In the genomic region with DNA sequence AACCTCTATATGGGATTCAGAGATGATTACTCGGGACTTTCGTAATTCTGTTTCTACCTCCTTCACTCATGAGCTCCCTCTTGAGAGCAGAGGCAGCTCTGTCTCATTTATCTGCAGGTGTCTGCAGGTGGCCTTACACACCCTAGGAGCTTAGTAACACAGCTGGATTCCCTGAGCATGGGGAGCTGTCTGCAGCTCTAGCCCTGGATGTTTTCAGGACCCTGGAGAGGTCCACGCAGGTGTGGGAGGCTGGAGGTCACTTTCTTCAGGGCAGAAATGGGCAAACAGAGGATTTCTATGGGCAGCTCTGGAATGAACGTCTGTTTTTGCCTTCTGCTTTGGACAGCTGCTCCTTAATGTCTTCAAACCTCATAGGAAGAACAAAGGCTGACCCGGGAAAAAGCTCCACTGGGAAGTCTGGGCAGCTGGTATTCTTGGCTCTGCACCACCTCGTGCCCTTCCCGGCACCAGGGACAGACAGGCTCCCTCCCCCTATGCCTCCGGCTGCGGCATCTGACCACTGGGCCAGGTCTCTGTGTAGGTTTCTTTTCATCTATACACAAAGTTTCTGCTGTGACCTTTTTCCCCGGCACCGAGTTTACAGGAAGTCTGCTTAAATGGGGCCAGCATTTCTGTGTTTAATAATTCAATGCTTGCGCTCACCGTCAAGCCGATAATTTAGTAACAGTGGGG, we compare ENCODE assay signal across 11 cellular contexts.
DNase-seq lines count a peak whose midpoint lies in the region; ATAC-seq and TF ChIP-seq lines count a peak whose summit lies in the region.
"Had no signal": no experiment of that assay in that cellular context is flagged by ENCODE, and none has a peak within 500 bp of the region (broad histone marks: within the 10 kb centered on the region; RNA-seq: fewer than 3 reads in every experiment).

No MANE protein-coding gene starts in this region.

- no peaks in the 10 kb centered on the region for H3K4me1 ChIP-seq in DND-41 (ENCODE audit: insufficient read depth, low read length)

- H3K79me2 ChIP-seq in DND-41 (ENCODE audit: insufficient read depth, low read length) = no peaks in the 10 kb centered on the region

- no peaks in the 10 kb centered on the region for H3K36me3 ChIP-seq in DND-41 (ENCODE audit: insufficient read depth, low read length)

- H3K4me3 ChIP-seq in DND-41 (ENCODE audit: low read depth in 1 of 2, low read length in 2 of 2) = no peak overlapping the region

- H3K9ac ChIP-seq in DND-41 (ENCODE audit: low read depth, low read length) = no peak overlapping the region

- no peak for TF ChIP-seq CTCF in DND-41 (IDR thresholded peaks at IDR 0.05; ENCODE audit: borderline replicate concordance, extremely low read depth, low read length, poor library complexity, severe bottlenecking)

- CTCF ChIA-PET in activated CD8-positive, alpha-beta T cell treated with anti-CD3 and anti-CD28 coated beads, Interleukin-2, amount 10 ng/mL, durations not matched to agents 7 days and 5 days (lab: Charles Lee) = no interaction called here

- H4K20me1 ChIP-seq in DND-41 (ENCODE audit: insufficient read depth, low read length) = peaks cover 1% of the 10 kb centered on the region; the same call in 1 of the 2 replicates

- no peaks in the 10 kb centered on the region for H3K9me3 Mint-ChIP-seq in activated CD8-positive, alpha-beta T cell treated with anti-CD3 and anti-CD28 coated beads, Interleukin-2, amount 10 ng/mL, durations not matched to agents 7 days and 5 days (ENCODE audit: insufficient read depth)
- H3K9me3 Mint-ChIP-seq: memory B cell had no signal

- ATAC-seq in DND-41 (ENCODE audit: insufficient read depth, low read depth) (no peak), left lobe of liver (peak; percentile 70), HG03571 (IDR thresholded peaks at IDR 0.05; ENCODE audit: unreplicated experiment) (no peak)
- no peak for ATAC-seq in activated CD8-positive, alpha-beta T cell treated with anti-CD3 and anti-CD28 coated beads, Interleukin-2, amount 10 ng/mL, durations not matched to agents 7 days and 5 days
- ATAC-seq: right cardiac atrium had no signal

- in situ Hi-C loops in KBM-7 (cut with MboI; ENCODE audit: low pct_unique_long_range_greater_than_20kb, low sequenced_read_pairs) = no loop called here

- no peaks in the 10 kb centered on the region for H3K4me1 Mint-ChIP-seq in activated CD8-positive, alpha-beta T cell treated with anti-CD3 and anti-CD28 coated beads, Interleukin-2, amount 10 ng/mL, durations not matched to agents 7 days and 5 days (ENCODE audit: low read depth)

- no peaks in the 10 kb centered on the region for H3K27me3 Mint-ChIP-seq in activated CD8-positive, alpha-beta T cell treated with anti-CD3 and anti-CD28 coated beads, Interleukin-2, amount 10 ng/mL, durations not matched to agents 7 days and 5 days (ENCODE audit: low read depth)

- no peak overlapping the region for H3K4me2 ChIP-seq in DND-41 (ENCODE audit: insufficient read depth, low read length)

- POLR2A ChIA-PET in activated CD8-positive, alpha-beta T cell treated with anti-CD3 and anti-CD28 coated beads, Interleukin-2, amount 10 ng/mL, durations not matched to agents 7 days and 5 days (lab: Charles Lee) = no interaction called here

- H3K27ac ChIP-seq in DND-41 (ENCODE audit: low read length) = no peak overlapping the region

- no peaks in the 10 kb centered on the region for H3K27me3 ChIP-seq in DND-41 (ENCODE audit: insufficient read depth, low read length, poor library complexity)

- no peak overlapping the region for H3K27ac Mint-ChIP-seq in activated CD8-positive, alpha-beta T cell treated with anti-CD3 and anti-CD28 coated beads, Interleukin-2, amount 10 ng/mL, durations not matched to agents 7 days and 5 days
- H3K27ac Mint-ChIP-seq: memory B cell had no signal

- H3K4me3 Mint-ChIP-seq in activated CD8-positive, alpha-beta T cell treated with anti-CD3 and anti-CD28 coated beads, Interleukin-2, amount 10 ng/mL, durations not matched to agents 7 days and 5 days = no peak overlapping the region
- H3K4me3 Mint-ChIP-seq: memory B cell had no signal

- peak; percentile 44 for DNase-seq in DND-41
- DNase-seq in KBM-7 = peak; percentile 30
- DNase-seq in activated CD8-positive, alpha-beta T cell treated with anti-CD3 and anti-CD28 coated beads, Interleukin-2, amount 10 ng/mL, durations not matched to agents 7 days and 5 days = peak; percentile 30
- DNase-seq in left lobe of liver (ENCODE audit: low spot score) = no peak
- no peak for DNase-seq in stimulated activated CD8-positive, alpha-beta memory T cell treated with anti-CD3 and anti-CD28 coated beads, Interleukin-4, amount 100 ng/mL, for 48 hours
- no peak for DNase-seq in NK-92 treated with Interleukin-12 subunit alpha and Interleukin-12 subunit beta, amount 100 ng/mL, for 24 hours (lab: John Stamatoyannopoulos, UW)
- DNase-seq in activated CD8-positive, alpha-beta memory T cell treated with anti-CD3 and anti-CD28 coated beads, Interleukin-2, amount 50 U/mL, for 48 hours = no peak
- DNase-seq: HCEC 1CT, right cardiac atrium had no signal

- H2AFZ ChIP-seq in DND-41 (ENCODE audit: low read depth, low read length) = no peak overlapping the region

- H3K9me3 ChIP-seq in DND-41 (ENCODE audit: insufficient read depth, low read length, severe bottlenecking) = peaks cover 2% of the 10 kb centered on the region

- no peaks in the 10 kb centered on the region for H3K36me3 Mint-ChIP-seq in activated CD8-positive, alpha-beta T cell treated with anti-CD3 and anti-CD28 coated beads, Interleukin-2, amount 10 ng/mL, durations not matched to agents 7 days and 5 days (ENCODE audit: low read depth)
- H3K36me3 Mint-ChIP-seq: memory B cell had no signal

Comparison
In these comparisons a context has a peak if more than half of its experiments do, and no peak if none do; other contexts are left out.
1. DNase-seq: peak in DND-41 (single experiment), KBM-7 (single experiment) and activated CD8-positive, alpha-beta T cell treated with anti-CD3 and anti-CD28 coated beads, Interleukin-2, amount 10 ng/mL, durations not matched to agents 7 days and 5 days (single experiment); none in left lobe of liver (single experiment), stimulated activated CD8-positive, alpha-beta memory T cell treated with anti-CD3 and anti-CD28 coated beads, Interleukin-4, amount 100 ng/mL, for 48 hours (single experiment), NK-92 treated with Interleukin-12 subunit alpha and Interleukin-12 subunit beta, amount 100 ng/mL, for 24 hours (single experiment) and activated CD8-positive, alpha-beta memory T cell treated with anti-CD3 and anti-CD28 coated beads, Interleukin-2, amount 50 U/mL, for 48 hours (single experiment).